In the genomic region with DNA sequence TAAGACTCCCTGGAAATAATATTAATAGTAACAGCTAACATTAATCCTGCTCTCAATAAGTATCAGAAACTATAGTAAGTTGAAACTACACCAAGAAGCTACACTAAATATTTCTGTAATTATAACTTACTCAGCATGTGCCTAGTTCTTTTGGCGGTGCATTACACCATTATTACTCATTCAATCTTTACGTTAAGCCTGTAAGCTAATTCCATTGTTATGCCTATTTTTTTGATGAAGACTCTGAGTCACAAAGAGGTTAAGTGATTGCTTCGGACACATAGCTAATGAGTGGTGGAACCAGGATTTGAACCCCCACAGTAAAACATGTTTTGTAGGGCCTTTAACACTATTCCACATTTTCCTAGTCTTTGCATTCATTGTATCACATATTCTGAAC, we compare ENCODE assay signal across 1 cellular context.
A peak's percentile ranks its signal among the peaks of the same experiment; 100 is the strongest.
TF ChIP-seq lines count a peak whose summit lies in the region.

No MANE protein-coding gene starts in this region.

TF ChIP-seq in SK-N-SH, 30 proteins besides CTCF, POLR2A, EP300 and RAD21 (continued from another document):
- TF ChIP-seq, protein P1, sequence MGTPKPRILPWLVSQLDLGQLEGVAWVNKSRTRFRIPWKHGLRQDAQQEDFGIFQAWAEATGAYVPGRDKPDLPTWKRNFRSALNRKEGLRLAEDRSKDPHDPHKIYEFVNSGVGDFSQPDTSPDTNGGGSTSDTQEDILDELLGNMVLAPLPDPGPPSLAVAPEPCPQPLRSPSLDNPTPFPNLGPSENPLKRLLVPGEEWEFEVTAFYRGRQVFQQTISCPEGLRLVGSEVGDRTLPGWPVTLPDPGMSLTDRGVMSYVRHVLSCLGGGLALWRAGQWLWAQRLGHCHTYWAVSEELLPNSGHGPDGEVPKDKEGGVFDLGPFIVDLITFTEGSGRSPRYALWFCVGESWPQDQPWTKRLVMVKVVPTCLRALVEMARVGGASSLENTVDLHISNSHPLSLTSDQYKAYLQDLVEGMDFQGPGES (IDR thresholded peaks at IDR 0.05; ENCODE audit: low read depth, low read length): no peak
- TF ChIP-seq, protein P2, sequence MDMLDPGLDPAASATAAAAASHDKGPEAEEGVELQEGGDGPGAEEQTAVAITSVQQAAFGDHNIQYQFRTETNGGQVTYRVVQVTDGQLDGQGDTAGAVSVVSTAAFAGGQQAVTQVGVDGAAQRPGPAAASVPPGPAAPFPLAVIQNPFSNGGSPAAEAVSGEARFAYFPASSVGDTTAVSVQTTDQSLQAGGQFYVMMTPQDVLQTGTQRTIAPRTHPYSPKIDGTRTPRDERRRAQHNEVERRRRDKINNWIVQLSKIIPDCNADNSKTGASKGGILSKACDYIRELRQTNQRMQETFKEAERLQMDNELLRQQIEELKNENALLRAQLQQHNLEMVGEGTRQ (IDR thresholded peaks at IDR 0.05; ENCODE audit: borderline replicate concordance, low read depth, low read length): no peak
- TF ChIP-seq MEF2A (IDR thresholded peaks at IDR 0.05; ENCODE audit: borderline replicate concordance, low read depth) (no peak), FOXM1 (IDR thresholded peaks at IDR 0.05; ENCODE audit: low read depth) (0 out of 2 replicates have a peak, but pooled peaks have one; percentile 36), SMC3 (IDR thresholded peaks at IDR 0.05; ENCODE audit: low read depth, low read length) (no peak), GATA2 (CRISPR knock-in tag; IDR thresholded peaks at IDR 0.05) (no peak), JUND (IDR thresholded peaks at IDR 0.05) (peak; percentile 66; the same call in 1 of the 2 replicates), TCF12 (IDR thresholded peaks at IDR 0.05) (peak; percentile 55; the same call in 1 of the 2 replicates), EZH2phosphoT487 (IDR thresholded peaks at IDR 0.05; ENCODE audit: borderline replicate concordance, low read depth) (no peak), FOXJ3 (CRISPR knock-in tag; IDR thresholded peaks at IDR 0.05) (no peak), NRF1 (IDR thresholded peaks at IDR 0.05; ENCODE audit: low read depth, low read length) (no peak), GABPA (IDR thresholded peaks at IDR 0.05; ENCODE audit: low read depth) (no peak), MXI1 (IDR thresholded peaks at IDR 0.05; ENCODE audit: low read depth, low read length) (no peak)
- TF ChIP-seq, protein P3, sequence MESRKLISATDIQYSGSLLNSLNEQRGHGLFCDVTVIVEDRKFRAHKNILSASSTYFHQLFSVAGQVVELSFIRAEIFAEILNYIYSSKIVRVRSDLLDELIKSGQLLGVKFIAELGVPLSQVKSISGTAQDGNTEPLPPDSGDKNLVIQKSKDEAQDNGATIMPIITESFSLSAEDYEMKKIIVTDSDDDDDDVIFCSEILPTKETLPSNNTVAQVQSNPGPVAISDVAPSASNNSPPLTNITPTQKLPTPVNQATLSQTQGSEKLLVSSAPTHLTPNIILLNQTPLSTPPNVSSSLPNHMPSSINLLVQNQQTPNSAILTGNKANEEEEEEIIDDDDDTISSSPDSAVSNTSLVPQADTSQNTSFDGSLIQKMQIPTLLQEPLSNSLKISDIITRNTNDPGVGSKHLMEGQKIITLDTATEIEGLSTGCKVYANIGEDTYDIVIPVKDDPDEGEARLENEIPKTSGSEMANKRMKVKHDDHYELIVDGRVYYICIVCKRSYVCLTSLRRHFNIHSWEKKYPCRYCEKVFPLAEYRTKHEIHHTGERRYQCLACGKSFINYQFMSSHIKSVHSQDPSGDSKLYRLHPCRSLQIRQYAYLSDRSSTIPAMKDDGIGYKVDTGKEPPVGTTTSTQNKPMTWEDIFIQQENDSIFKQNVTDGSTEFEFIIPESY (IDR thresholded peaks at IDR 0.05; ENCODE audit: borderline replicate concordance, low read depth): no peak
- TF ChIP-seq, protein P4, sequence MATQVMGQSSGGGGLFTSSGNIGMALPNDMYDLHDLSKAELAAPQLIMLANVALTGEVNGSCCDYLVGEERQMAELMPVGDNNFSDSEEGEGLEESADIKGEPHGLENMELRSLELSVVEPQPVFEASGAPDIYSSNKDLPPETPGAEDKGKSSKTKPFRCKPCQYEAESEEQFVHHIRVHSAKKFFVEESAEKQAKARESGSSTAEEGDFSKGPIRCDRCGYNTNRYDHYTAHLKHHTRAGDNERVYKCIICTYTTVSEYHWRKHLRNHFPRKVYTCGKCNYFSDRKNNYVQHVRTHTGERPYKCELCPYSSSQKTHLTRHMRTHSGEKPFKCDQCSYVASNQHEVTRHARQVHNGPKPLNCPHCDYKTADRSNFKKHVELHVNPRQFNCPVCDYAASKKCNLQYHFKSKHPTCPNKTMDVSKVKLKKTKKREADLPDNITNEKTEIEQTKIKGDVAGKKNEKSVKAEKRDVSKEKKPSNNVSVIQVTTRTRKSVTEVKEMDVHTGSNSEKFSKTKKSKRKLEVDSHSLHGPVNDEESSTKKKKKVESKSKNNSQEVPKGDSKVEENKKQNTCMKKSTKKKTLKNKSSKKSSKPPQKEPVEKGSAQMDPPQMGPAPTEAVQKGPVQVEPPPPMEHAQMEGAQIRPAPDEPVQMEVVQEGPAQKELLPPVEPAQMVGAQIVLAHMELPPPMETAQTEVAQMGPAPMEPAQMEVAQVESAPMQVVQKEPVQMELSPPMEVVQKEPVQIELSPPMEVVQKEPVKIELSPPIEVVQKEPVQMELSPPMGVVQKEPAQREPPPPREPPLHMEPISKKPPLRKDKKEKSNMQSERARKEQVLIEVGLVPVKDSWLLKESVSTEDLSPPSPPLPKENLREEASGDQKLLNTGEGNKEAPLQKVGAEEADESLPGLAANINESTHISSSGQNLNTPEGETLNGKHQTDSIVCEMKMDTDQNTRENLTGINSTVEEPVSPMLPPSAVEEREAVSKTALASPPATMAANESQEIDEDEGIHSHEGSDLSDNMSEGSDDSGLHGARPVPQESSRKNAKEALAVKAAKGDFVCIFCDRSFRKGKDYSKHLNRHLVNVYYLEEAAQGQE (IDR thresholded peaks at IDR 0.05; ENCODE audit: low read depth, low read length): no peak
- TF ChIP-seq, protein P5, sequence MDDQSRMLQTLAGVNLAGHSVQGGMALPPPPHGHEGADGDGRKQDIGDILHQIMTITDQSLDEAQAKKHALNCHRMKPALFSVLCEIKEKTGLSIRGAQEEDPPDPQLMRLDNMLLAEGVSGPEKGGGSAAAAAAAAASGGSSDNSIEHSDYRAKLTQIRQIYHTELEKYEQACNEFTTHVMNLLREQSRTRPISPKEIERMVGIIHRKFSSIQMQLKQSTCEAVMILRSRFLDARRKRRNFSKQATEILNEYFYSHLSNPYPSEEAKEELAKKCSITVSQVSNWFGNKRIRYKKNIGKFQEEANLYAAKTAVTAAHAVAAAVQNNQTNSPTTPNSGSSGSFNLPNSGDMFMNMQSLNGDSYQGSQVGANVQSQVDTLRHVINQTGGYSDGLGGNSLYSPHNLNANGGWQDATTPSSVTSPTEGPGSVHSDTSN (IDR thresholded peaks at IDR 0.05): peak; percentile 51
